ENCODE assay signal across 1 cellular context in genomic region chr12:126903180-126903876, GRCh38.
TF ChIP-seq lines count a peak whose summit lies in the region.

No MANE protein-coding gene starts in this region.

TF ChIP-seq in GM23338, 12 proteins besides CTCF, POLR2A, EP300 and RAD21 (continued from another document):
- no peak for TF ChIP-seq STAT1 (IDR thresholded peaks at IDR 0.05; ENCODE audit: unreplicated experiment)
- no peak for TF ChIP-seq NANOG (IDR thresholded peaks at IDR 0.05; ENCODE audit: borderline replicate concordance)
- TF ChIP-seq REST (IDR thresholded peaks at IDR 0.05; ENCODE audit: unreplicated experiment) = no peak
